11 cellular contexts compared by ENCODE assay signal in genomic region chr1:101240041-101240430, GRCh38. TPM values are rescaled to one million over a fixed set of nuclear protein-coding genes. Genes with fewer than 3 reads are reported as not detected.
DNase-seq lines count a peak whose midpoint lies in the region; ATAC-seq, FAIRE-seq and TF ChIP-seq lines count a peak whose summit lies in the region.
"Had no signal": no experiment of that assay in that cellular context is flagged by ENCODE, and none has a peak within 500 bp of the region (broad histone marks: within the 10 kb centered on the region; RNA-seq: fewer than 3 reads in every experiment).

No MANE protein-coding gene starts in this region.

- H3K4me3 Mint-ChIP-seq in activated CD4-positive, alpha-beta T cell treated with anti-CD3 and anti-CD28 coated beads, Interleukin-2, amount 10 ng/mL, durations not matched to agents 7 days and 5 days: peak overlapping the region; percentile 98
- peak overlapping the region; percentile 97 for H3K4me3 Mint-ChIP-seq in activated T-helper 1 cell treated with anti-CD3 and anti-CD28 coated beads, Interleukin-12 subunit alpha, Interleukin-12 subunit beta, Interleukin-2, Interleukin-4 antibody, amounts not matched to agents 30 ng/mL and 10 ng/mL and 1 ng/mL, durations not matched to agents 14 hours and 24 hours and 36 hours
- peak overlapping the region; percentile 92 to 99 for H3K4me3 Mint-ChIP-seq in stimulated activated naive CD8-positive, alpha-beta T cell treated with anti-CD3 and anti-CD28 coated beads, Interleukin-15, amount 100 ng/mL, for 72 hours

- H3K4me1 Mint-ChIP-seq in activated CD4-positive, alpha-beta T cell treated with anti-CD3 and anti-CD28 coated beads, Interleukin-2, amount 10 ng/mL, durations not matched to agents 7 days and 5 days: peaks cover 49% of the 10 kb centered on the region
- peaks cover 71% of the 10 kb centered on the region for H3K4me1 Mint-ChIP-seq in activated T-helper 1 cell treated with anti-CD3 and anti-CD28 coated beads, Interleukin-12 subunit alpha, Interleukin-12 subunit beta, Interleukin-2, Interleukin-4 antibody, amounts not matched to agents 30 ng/mL and 10 ng/mL and 1 ng/mL, durations not matched to agents 14 hours and 24 hours and 36 hours (ENCODE audit: low read depth)
- H3K4me1 Mint-ChIP-seq in stimulated activated naive CD8-positive, alpha-beta T cell treated with anti-CD3 and anti-CD28 coated beads, Interleukin-15, amount 100 ng/mL, for 72 hours: peaks cover 49% of the 10 kb centered on the region

- H3K36me3 Mint-ChIP-seq in activated CD4-positive, alpha-beta T cell treated with anti-CD3 and anti-CD28 coated beads, Interleukin-2, amount 10 ng/mL, durations not matched to agents 7 days and 5 days (ENCODE audit: low read depth): peaks cover 86% of the 10 kb centered on the region
- H3K36me3 Mint-ChIP-seq in activated T-helper 1 cell treated with anti-CD3 and anti-CD28 coated beads, Interleukin-12 subunit alpha, Interleukin-12 subunit beta, Interleukin-2, Interleukin-4 antibody, amounts not matched to agents 30 ng/mL and 10 ng/mL and 1 ng/mL, durations not matched to agents 14 hours and 24 hours and 36 hours (ENCODE audit: low read depth): peaks cover 43% of the 10 kb centered on the region

- H3K27me3 Mint-ChIP-seq in activated CD4-positive, alpha-beta T cell treated with anti-CD3 and anti-CD28 coated beads, Interleukin-2, amount 10 ng/mL, durations not matched to agents 7 days and 5 days: no peaks in the 10 kb centered on the region
- no peaks in the 10 kb centered on the region for H3K27me3 Mint-ChIP-seq in activated T-helper 1 cell treated with anti-CD3 and anti-CD28 coated beads, Interleukin-12 subunit alpha, Interleukin-12 subunit beta, Interleukin-2, Interleukin-4 antibody, amounts not matched to agents 30 ng/mL and 10 ng/mL and 1 ng/mL, durations not matched to agents 14 hours and 24 hours and 36 hours (ENCODE audit: insufficient read depth)
- H3K27me3 Mint-ChIP-seq in stimulated activated naive CD8-positive, alpha-beta T cell treated with anti-CD3 and anti-CD28 coated beads, Interleukin-15, amount 100 ng/mL, for 72 hours: no peaks in the 10 kb centered on the region

- H3K36me3 ChIP-seq in kidney (ENCODE audit: control insufficient read depth in 1 of 2, insufficient read depth in 2 of 2, low read length in 2 of 2): no peaks in the 10 kb centered on the region

- no peak for TF ChIP-seq CTCF in kidney (IDR thresholded peaks at IDR 0.05; ENCODE audit: borderline replicate concordance, extremely low read depth, insufficient read depth)

- CTCF ChIA-PET in activated CD4-positive, alpha-beta T cell treated with anti-CD3 and anti-CD28 coated beads, Interleukin-2, amount 10 ng/mL, durations not matched to agents 7 days and 5 days (lab: Charles Lee): interaction anchor here (0.9 to 6.3 kb wide), 14 partner anchors 12 to 239 kb away, joined by 3 to 52 read pairs (median 5); no protein-coding TSS in a partner anchor

- peaks cover 0 to 13% of the 10 kb centered on the region in 2 donors for H3K4me1 ChIP-seq in kidney (ENCODE audit: control insufficient read depth in 1 of 2, insufficient read depth in 1 of 2, low read depth in 1 of 2, low read length in 2 of 2)

- DNase-seq in activated CD4-positive, alpha-beta T cell treated with anti-CD3 and anti-CD28 coated beads, Interleukin-2, amount 10 ng/mL, durations not matched to agents 7 days and 5 days: no peak
- no peak for DNase-seq in activated CD4-positive, alpha-beta T cell treated with anti-CD3 and anti-CD28 coated beads for 1 hour
- no peak for DNase-seq in activated T-helper 1 cell treated with anti-CD3 and anti-CD28 coated beads, Interleukin-12 subunit alpha, Interleukin-12 subunit beta, Interleukin-2, Interleukin-4 antibody, amounts not matched to agents 30 ng/mL and 10 ng/mL and 1 ng/mL, durations not matched to agents 14 hours and 24 hours and 36 hours (ENCODE audit: low spot score)
- DNase-seq in kidney (no peak), NK-92 (lab: John Stamatoyannopoulos, UW; ENCODE audit: unreplicated experiment) (no peak), CD1c-positive myeloid dendritic cell (ENCODE audit: extremely low spot score) (no peak)
- no peak for DNase-seq in stimulated activated naive CD8-positive, alpha-beta T cell treated with anti-CD3 and anti-CD28 coated beads, Interleukin-15, amount 100 ng/mL, for 72 hours

- peak overlapping the region; percentile 99 for H3K27ac Mint-ChIP-seq in activated CD4-positive, alpha-beta T cell treated with anti-CD3 and anti-CD28 coated beads, Interleukin-2, amount 10 ng/mL, durations not matched to agents 7 days and 5 days
- H3K27ac Mint-ChIP-seq in activated T-helper 1 cell treated with anti-CD3 and anti-CD28 coated beads, Interleukin-12 subunit alpha, Interleukin-12 subunit beta, Interleukin-2, Interleukin-4 antibody, amounts not matched to agents 30 ng/mL and 10 ng/mL and 1 ng/mL, durations not matched to agents 14 hours and 24 hours and 36 hours: peak overlapping the region; percentile 95
- H3K27ac Mint-ChIP-seq in stimulated activated naive CD8-positive, alpha-beta T cell treated with anti-CD3 and anti-CD28 coated beads, Interleukin-15, amount 100 ng/mL, for 72 hours: peak overlapping the region; percentile 89 to 94

- peak overlapping the region; percentile 24 to 47 for H3K4me3 ChIP-seq in kidney (ENCODE audit: low read length in 2 of 2)

- no peak for ATAC-seq in stimulated activated naive CD8-positive, alpha-beta T cell treated with anti-CD3 and anti-CD28 coated beads, Interleukin-15, amount 100 ng/mL, for 72 hours
- ATAC-seq in GM19467 (IDR thresholded peaks at IDR 0.05; ENCODE audit: unreplicated experiment): no peak

- intact Hi-C loops in activated T-helper 1 cell treated with anti-CD3 and anti-CD28 coated beads, Interleukin-12 subunit alpha, Interleukin-12 subunit beta, Interleukin-2, Interleukin-4 antibody, amounts not matched to agents 30 ng/mL and 10 ng/mL and 1 ng/mL, durations not matched to agents 14 hours and 24 hours and 36 hours (cut with micrococcal nuclease): no loop called here
- intact Hi-C loops in kidney (cut with DNase I): no loop called here

- FAIRE-seq in kidney (lab: Jason Lieb, UNC): no peak
- FAIRE-seq: endometrium had no signal

- no peaks in the 10 kb centered on the region for H3K9me3 Mint-ChIP-seq in activated CD4-positive, alpha-beta T cell treated with anti-CD3 and anti-CD28 coated beads, Interleukin-2, amount 10 ng/mL, durations not matched to agents 7 days and 5 days
- no peaks in the 10 kb centered on the region for H3K9me3 Mint-ChIP-seq in activated T-helper 1 cell treated with anti-CD3 and anti-CD28 coated beads, Interleukin-12 subunit alpha, Interleukin-12 subunit beta, Interleukin-2, Interleukin-4 antibody, amounts not matched to agents 30 ng/mL and 10 ng/mL and 1 ng/mL, durations not matched to agents 14 hours and 24 hours and 36 hours
- H3K9me3 Mint-ChIP-seq in stimulated activated naive CD8-positive, alpha-beta T cell treated with anti-CD3 and anti-CD28 coated beads, Interleukin-15, amount 100 ng/mL, for 72 hours: no peaks in the 10 kb centered on the region

- H3K9ac ChIP-seq in kidney (ENCODE audit: low read length in 2 of 2): no peak overlapping the region

- peak overlapping the region; percentile 5 to 69 for H3K27ac ChIP-seq in kidney (ENCODE audit: low read depth in 2 of 2, low read length in 2 of 2)
- H3K27ac ChIP-seq: RWPE1 had no signal

- peaks cover 0 to 3% of the 10 kb centered on the region in 2 donors for H3K9me3 ChIP-seq in kidney (ENCODE audit: control insufficient read depth in 1 of 2, low read length in 2 of 2)

- POLR2A ChIA-PET in activated CD4-positive, alpha-beta T cell treated with anti-CD3 and anti-CD28 coated beads, Interleukin-2, amount 10 ng/mL, durations not matched to agents 7 days and 5 days (lab: Charles Lee): interaction anchor here (0.6 to 0.7 kb wide), 2 partner anchors 39 to 47 kb away, joined by 3 to 4 read pairs; no protein-coding TSS in a partner anchor

RNA-seq across cellular contexts. Expression of gene S1PR1, which starts 3.2 kb away (rescaled TPM):
- total RNA-seq in activated CD4-positive, alpha-beta T cell treated with anti-CD3 and anti-CD28 coated beads, Interleukin-2, amount 10 ng/mL, durations not matched to agents 7 days and 5 days: 100 to 1,000 TPM; 177 to 209 TPM
- 42.5 and 42.9 TPM in 2 replicates for total RNA-seq in activated T-helper 1 cell treated with anti-CD3 and anti-CD28 coated beads, Interleukin-12 subunit alpha, Interleukin-12 subunit beta, Interleukin-2, Interleukin-4 antibody, amounts not matched to agents 30 ng/mL and 10 ng/mL and 1 ng/mL, durations not matched to agents 14 hours and 24 hours and 36 hours
- 51.6 TPM for total RNA-seq in kidney
- 14.2 TPM for polyA plus RNA-seq in kidney (ENCODE audit: insufficient read depth, low read depth, low replicate concordance)
- total RNA-seq: NCI-H460 had no signal
